ENCODE assay signal across 20 cellular contexts in genomic region chr3:188088948-188089685, GRCh38.
"Had no signal": no experiment of that assay in that cellular context is flagged by ENCODE, and none has a peak within 500 bp of the region (broad histone marks: within the 10 kb centered on the region; RNA-seq: fewer than 3 reads in every experiment).

No MANE protein-coding gene starts in this region.

- ATAC-seq: activated CD4-positive, alpha-beta T cell treated with anti-CD3 and anti-CD28 coated beads for 36 hours; foreskin keratinocyte; left lobe of liver; lower lobe of right lung; sciatic nerve; stimulated activated effector memory CD8-positive, alpha-beta T cell treated with anti-CD3 and anti-CD28 coated beads, Interleukin-12 subunit alpha, Interleukin-12 subunit beta, amount 100 ng/mL, for 72 hours; stimulated activated naive CD8-positive, alpha-beta T cell treated with anti-CD3 and anti-CD28 coated beads, Interleukin-15, amount 100 ng/mL, for 72 hours had no signal

- DNase-seq: activated CD4-positive, alpha-beta T cell treated with anti-CD3 and anti-CD28 coated beads for 36 hours; activated CD4-positive, alpha-beta T cell treated with anti-CD3 and anti-CD28 coated beads, Interleukin-2, amount 50 U/mL, for 4 hours; activated CD8-positive, alpha-beta memory T cell treated with anti-CD3 and anti-CD28 coated beads for 24 hours; activated CD8-positive, alpha-beta memory T cell treated with anti-CD3 and anti-CD28 coated beads, Interleukin-2, amount 50 U/mL, for 4 hours; activated naive CD4-positive, alpha-beta T cell; activated T-cell treated with anti-CD3 and anti-CD28 coated beads, Interleukin-2, amount 50 U/mL, for 24 hours; cortex of kidney; endodermal cell; kidney; lower lobe of right lung; naive B cell; posterior cingulate gyrus; small intestine; stimulated activated CD4-positive, alpha-beta T cell treated with anti-CD3 and anti-CD28 coated beads, Interleukin-2, amount 100 ng/mL, for 24 hours; stimulated activated naive CD8-positive, alpha-beta T cell treated with anti-CD3 and anti-CD28 coated beads, Interleukin-15, amount 100 ng/mL, for 72 hours; tibial artery had no signal

- H3K27ac ChIP-seq: foreskin keratinocyte, lower lobe of right lung, tibial artery had no signal

- H3K27me3 ChIP-seq: foreskin keratinocyte, tibial artery had no signal

- H3K36me3 ChIP-seq: lower lobe of right lung, tibial artery had no signal

- H3K4me3 ChIP-seq: lower lobe of right lung, tibial artery had no signal

- H3K9me3 ChIP-seq: lower lobe of right lung, tibial artery had no signal

- H3K4me1 ChIP-seq: foreskin keratinocyte, lower lobe of right lung, tibial artery had no signal
